24 cellular contexts compared by ENCODE assay signal in genomic region chr11:589798-590197, GRCh38. TPM values are rescaled to one million over a fixed set of nuclear protein-coding genes. Genes with fewer than 3 reads are reported as not detected.
A peak's percentile ranks its signal among the peaks of the same experiment; 100 is the strongest.
DNase-seq lines count a peak whose midpoint lies in the region; ATAC-seq, FAIRE-seq and TF ChIP-seq lines count a peak whose summit lies in the region.
"Had no signal": no experiment of that assay in that cellular context is flagged by ENCODE, and none has a peak within 500 bp of the region (broad histone marks: within the 10 kb centered on the region; RNA-seq: fewer than 3 reads in every experiment).

No MANE protein-coding gene starts in this region.

- peak overlapping the region; percentile 99 for H3K27ac Mint-ChIP-seq in activated CD4-positive, alpha-beta memory T cell treated with anti-CD3 and anti-CD28 coated beads, Interleukin-2, amount 10 ng/mL, durations not matched to agents 7 days and 5 days
- H3K27ac Mint-ChIP-seq in activated CD4-positive, alpha-beta memory T cell treated with anti-CD3 and anti-CD28 coated beads for 36 hours = no peak overlapping the region
- H3K27ac Mint-ChIP-seq in effector memory CD8-positive, alpha-beta T cell = peak overlapping the region; percentile 59 to 67
- peak overlapping the region; percentile 44 for H3K27ac Mint-ChIP-seq in stimulated activated naive B cell treated with anti-CD40 and anti-IgM and Interleukin-4, amounts not matched to agents 10 μg/mL and 1 μg/mL and 100 μg/mL, for 72 hours
- H3K27ac Mint-ChIP-seq: HFFc6 had no signal

- H3K4me1 ChIP-seq in HepG2 (ENCODE audit: insufficient read depth, low read length) (peaks cover 53% of the 10 kb centered on the region), right lobe of liver (peaks cover 0 to 32% (median 20%) of the 10 kb centered on the region in 4 donors), upper lobe of right lung (no peaks in the 10 kb centered on the region)
- H3K4me1 ChIP-seq: BLaER1, SJSA1 had no signal

- TF ChIP-seq POLR2A in HepG2 (IDR thresholded peaks at IDR 0.05; ENCODE audit: insufficient read depth in 1 of 2, low read depth in 2 of 2, low read length in 2 of 2) (no peak), right lobe of liver (IDR thresholded peaks at IDR 0.05) (no peak)

- POLR2A ChIA-PET in activated CD4-positive, alpha-beta memory T cell treated with anti-CD3 and anti-CD28 coated beads, Interleukin-2, amount 10 ng/mL, durations not matched to agents 7 days and 5 days (lab: Charles Lee) = interaction anchor here (1.2 to 1.5 kb wide), 2 partner anchors 25 to 136 kb away, joined by 3 to 4 read pairs; no protein-coding TSS in a partner anchor
- POLR2A ChIA-PET in activated CD4-positive, alpha-beta memory T cell treated with anti-CD3 and anti-CD28 coated beads for 36 hours (lab: Charles Lee) = no interaction called here
- POLR2A ChIA-PET in HepG2 (lab: Yijun Ruan, JAX) = no interaction called here

- H3K9me3 ChIP-seq in HepG2 (ENCODE audit: low read length) (no peaks in the 10 kb centered on the region), right lobe of liver (no peaks in the 10 kb centered on the region), upper lobe of right lung (no peaks in the 10 kb centered on the region)
- H3K9me3 ChIP-seq: BLaER1, SJSA1 had no signal

- peaks cover 34% of the 10 kb centered on the region for H3K4me1 Mint-ChIP-seq in activated CD4-positive, alpha-beta memory T cell treated with anti-CD3 and anti-CD28 coated beads, Interleukin-2, amount 10 ng/mL, durations not matched to agents 7 days and 5 days
- H3K4me1 Mint-ChIP-seq in activated CD4-positive, alpha-beta memory T cell treated with anti-CD3 and anti-CD28 coated beads for 36 hours (ENCODE audit: low read depth) = peaks cover 18% of the 10 kb centered on the region
- H3K4me1 Mint-ChIP-seq in effector memory CD8-positive, alpha-beta T cell (ENCODE audit: low read depth in 2 of 2) = peaks cover 16 to 27% of the 10 kb centered on the region in 2 donors
- peaks cover 0 to 2% of the 10 kb centered on the region in 2 donors for H3K4me1 Mint-ChIP-seq in stimulated activated naive B cell treated with anti-CD40 and anti-IgM and Interleukin-4, amounts not matched to agents 10 μg/mL and 1 μg/mL and 100 μg/mL, for 72 hours

- H3K4me3 Mint-ChIP-seq in activated CD4-positive, alpha-beta memory T cell treated with anti-CD3 and anti-CD28 coated beads, Interleukin-2, amount 10 ng/mL, durations not matched to agents 7 days and 5 days = no peak overlapping the region
- no peak overlapping the region for H3K4me3 Mint-ChIP-seq in activated CD4-positive, alpha-beta memory T cell treated with anti-CD3 and anti-CD28 coated beads for 36 hours
- H3K4me3 Mint-ChIP-seq in effector memory CD8-positive, alpha-beta T cell = no peak overlapping the region
- H3K4me3 Mint-ChIP-seq in stimulated activated naive B cell treated with anti-CD40 and anti-IgM and Interleukin-4, amounts not matched to agents 10 μg/mL and 1 μg/mL and 100 μg/mL, for 72 hours = no peak overlapping the region
- H3K4me3 Mint-ChIP-seq: CD8-positive, alpha-beta memory T cell; HFFc6 had no signal

- peaks cover 27% of the 10 kb centered on the region for H4K20me1 ChIP-seq in HepG2 (ENCODE audit: insufficient read depth, low read length)

- H3K36me3 ChIP-seq in HepG2 (replicated peaks in 1 of 2; ENCODE audit: control insufficient read depth in 1 of 2, insufficient read depth in 2 of 2, low read length in 2 of 2) = peaks cover 37 to 72% of the 10 kb centered on the region in 2 experiments
- H3K36me3 ChIP-seq in right lobe of liver = peaks cover 0 to 70% (median 27%) of the 10 kb centered on the region in 4 donors
- H3K36me3 ChIP-seq in upper lobe of right lung = peaks cover 81% of the 10 kb centered on the region

- CTCF ChIA-PET in activated CD4-positive, alpha-beta memory T cell treated with anti-CD3 and anti-CD28 coated beads, Interleukin-2, amount 10 ng/mL, durations not matched to agents 7 days and 5 days (lab: Charles Lee) = no interaction called here
- CTCF ChIA-PET in activated CD4-positive, alpha-beta memory T cell treated with anti-CD3 and anti-CD28 coated beads for 36 hours (lab: Charles Lee) = no interaction called here
- CTCF ChIA-PET in HepG2 (lab: Yijun Ruan, JAX; ENCODE audit: low intra/inter-chr PET ratio, low total read pairs) = no interaction called here

- H3K27ac ChIP-seq in HepG2 (ENCODE audit: extremely low read length, insufficient read depth, low read length) (no peak overlapping the region), right lobe of liver (no peak overlapping the region), upper lobe of right lung (no peak overlapping the region)
- H3K27ac ChIP-seq: 22Rv1, BLaER1, KMS-11, SJSA1 had no signal

- H3K9me3 Mint-ChIP-seq in activated CD4-positive, alpha-beta memory T cell treated with anti-CD3 and anti-CD28 coated beads, Interleukin-2, amount 10 ng/mL, durations not matched to agents 7 days and 5 days = no peaks in the 10 kb centered on the region
- H3K9me3 Mint-ChIP-seq in activated CD4-positive, alpha-beta memory T cell treated with anti-CD3 and anti-CD28 coated beads for 36 hours = no peaks in the 10 kb centered on the region
- no peaks in the 10 kb centered on the region for H3K9me3 Mint-ChIP-seq in effector memory CD8-positive, alpha-beta T cell
- no peaks in the 10 kb centered on the region for H3K9me3 Mint-ChIP-seq in stimulated activated naive B cell treated with anti-CD40 and anti-IgM and Interleukin-4, amounts not matched to agents 10 μg/mL and 1 μg/mL and 100 μg/mL, for 72 hours
- H3K9me3 Mint-ChIP-seq: CD8-positive, alpha-beta memory T cell; HFFc6 had no signal

- WGBS in HepG2 (ENCODE audit: low lambda C conversion rate) = 96% methylated on average over 26 of the region's 26 CpGs
- WGBS in right lobe of liver (ENCODE audit: insufficient coverage, low coverage, low lambda C conversion rate, missing lambda C conversion rate) = 86% methylated on average over 14 of the region's 26 CpGs

- no peak overlapping the region for H3K9ac ChIP-seq in HepG2 (ENCODE audit: insufficient read depth, low read depth, low read length)
- H3K9ac ChIP-seq: BLaER1, KMS-11 had no signal

- TF ChIP-seq CTCF in HepG2 (CRISPR knock-in tag; IDR thresholded peaks at IDR 0.05) = no peak
- no peak for TF ChIP-seq CTCF in right lobe of liver (IDR thresholded peaks at IDR 0.05)
- TF ChIP-seq CTCF in upper lobe of right lung (IDR thresholded peaks at IDR 0.05) = no peak

- no peak for TF ChIP-seq RAD21 in HepG2 (CRISPR knock-in tag; IDR thresholded peaks at IDR 0.05)

- DNase-seq in activated CD4-positive, alpha-beta memory T cell treated with anti-CD3 and anti-CD28 coated beads, Interleukin-2, amount 10 ng/mL, durations not matched to agents 7 days and 5 days = no peak
- DNase-seq in activated CD4-positive, alpha-beta memory T cell treated with anti-CD3 and anti-CD28 coated beads for 36 hours = no peak
- no peak for DNase-seq in HepG2 (ENCODE audit: low spot score)
- DNase-seq in right lobe of liver = no peak
- DNase-seq in effector memory CD8-positive, alpha-beta T cell = no peak
- DNase-seq in stimulated activated naive B cell treated with anti-CD40 and anti-IgM and Interleukin-4, amounts not matched to agents 10 μg/mL and 1 μg/mL and 100 μg/mL, for 72 hours = no peak
- DNase-seq in upper lobe of right lung = no peak
- DNase-seq: ACHN; CD8-positive, alpha-beta memory T cell; DMS53; GDM1; HFFc6; NCI-H1105; NCI-H146; NCI-H2081; NCI-H446; NCI-H526 treated with DMSO at 0.1 percent for 48 hours had no signal

- TF ChIP-seq EP300 in HepG2 (IDR thresholded peaks at IDR 0.05; ENCODE audit: low read depth in 2 of 2, low read length in 2 of 2) = no peak
- no peak for TF ChIP-seq EP300 in HepG2 (CRISPR knock-in tag; IDR thresholded peaks at IDR 0.05; ENCODE audit: borderline replicate concordance)

- no peaks in the 10 kb centered on the region for H3K27me3 Mint-ChIP-seq in activated CD4-positive, alpha-beta memory T cell treated with anti-CD3 and anti-CD28 coated beads, Interleukin-2, amount 10 ng/mL, durations not matched to agents 7 days and 5 days
- no peaks in the 10 kb centered on the region for H3K27me3 Mint-ChIP-seq in activated CD4-positive, alpha-beta memory T cell treated with anti-CD3 and anti-CD28 coated beads for 36 hours
- no peaks in the 10 kb centered on the region for H3K27me3 Mint-ChIP-seq in effector memory CD8-positive, alpha-beta T cell
- H3K27me3 Mint-ChIP-seq in stimulated activated naive B cell treated with anti-CD40 and anti-IgM and Interleukin-4, amounts not matched to agents 10 μg/mL and 1 μg/mL and 100 μg/mL, for 72 hours = no peaks in the 10 kb centered on the region
- H3K27me3 Mint-ChIP-seq: CD8-positive, alpha-beta memory T cell had no signal

- no TSS peak for BruUV-seq in HepG2 (replicated peaks; lab: Mats Ljungman, UMichigan)

- H3K36me3 Mint-ChIP-seq in activated CD4-positive, alpha-beta memory T cell treated with anti-CD3 and anti-CD28 coated beads, Interleukin-2, amount 10 ng/mL, durations not matched to agents 7 days and 5 days (ENCODE audit: low read depth) = peaks cover 69% of the 10 kb centered on the region
- H3K36me3 Mint-ChIP-seq in activated CD4-positive, alpha-beta memory T cell treated with anti-CD3 and anti-CD28 coated beads for 36 hours = peaks cover 44% of the 10 kb centered on the region
- H3K36me3 Mint-ChIP-seq in effector memory CD8-positive, alpha-beta T cell (ENCODE audit: insufficient read depth) = peaks cover 81% of the 10 kb centered on the region
- H3K36me3 Mint-ChIP-seq in stimulated activated naive B cell treated with anti-CD40 and anti-IgM and Interleukin-4, amounts not matched to agents 10 μg/mL and 1 μg/mL and 100 μg/mL, for 72 hours = peaks cover 53 to 59% of the 10 kb centered on the region in 2 donors

- no peak for ATAC-seq in HepG2
- no peak for ATAC-seq in right lobe of liver
- ATAC-seq in effector memory CD8-positive, alpha-beta T cell (replicated peaks) = no peak
- ATAC-seq in stimulated activated naive B cell treated with anti-CD40 and anti-IgM and Interleukin-4, amounts not matched to agents 10 μg/mL and 1 μg/mL and 100 μg/mL, for 72 hours (replicated peaks) = no peak
- no peak for ATAC-seq in HG02588 (IDR thresholded peaks at IDR 0.05; ENCODE audit: unreplicated experiment)
- no peak for ATAC-seq in upper lobe of right lung
- ATAC-seq: Right ventricle myocardium inferior had no signal

- H3K4me2 ChIP-seq in HepG2 (ENCODE audit: low read depth, low read length) = no peak overlapping the region
- H3K4me2 ChIP-seq: BLaER1, KMS-11 had no signal

- FAIRE-seq in HepG2 (lab: Jason Lieb, UNC) = no peak
- FAIRE-seq: H54 had no signal

- no peak overlapping the region for H2AFZ ChIP-seq in HepG2 (ENCODE audit: low read length)

- H3K4me3 ChIP-seq in HepG2 (replicated peaks in 1 of 3; ENCODE audit: insufficient read depth in 1 of 3, low read depth in 2 of 3, low read length in 3 of 3) (no peak overlapping the region), right lobe of liver (no peak overlapping the region), upper lobe of right lung (no peak overlapping the region)
- H3K4me3 ChIP-seq: BLaER1, SJSA1 had no signal

- no peaks in the 10 kb centered on the region for H3K27me3 ChIP-seq in HepG2 (ENCODE audit: control insufficient read depth in 1 of 2, insufficient read depth in 2 of 2, low read length in 2 of 2)
- H3K27me3 ChIP-seq in right lobe of liver = no peaks in the 10 kb centered on the region
- no peaks in the 10 kb centered on the region for H3K27me3 ChIP-seq in upper lobe of right lung
- H3K27me3 ChIP-seq: BLaER1, SJSA1 had no signal

- intact Hi-C loops in activated CD4-positive, alpha-beta memory T cell treated with anti-CD3 and anti-CD28 coated beads for 36 hours (cut with micrococcal nuclease) = no loop called here
- intact Hi-C loops in HepG2 (cut with micrococcal nuclease; ENCODE audit: unreplicated experiment) = no loop called here
- intact Hi-C loops in right lobe of liver (cut with DNase I) = no loop called here
- intact Hi-C loops in upper lobe of right lung (cut with DNase I) = no loop called here

- peaks cover 29% of the 10 kb centered on the region for H3K79me2 ChIP-seq in HepG2 (ENCODE audit: insufficient read depth, low read length)

- in situ Hi-C loops in HepG2 (cut with HindIII; ENCODE audit: extremely low pct_ligation_motif_present, low pct_unique_long_range_greater_than_20kb) = no loop called here

RNA-seq across cellular contexts. Expression of gene PHRF1, which starts 13.5 kb away (rescaled TPM):
- total RNA-seq in activated CD4-positive, alpha-beta memory T cell treated with anti-CD3 and anti-CD28 coated beads, Interleukin-2, amount 10 ng/mL, durations not matched to agents 7 days and 5 days = 10 to 100 TPM; 38.7 to 39.1 TPM
- total RNA-seq in activated CD4-positive, alpha-beta memory T cell treated with anti-CD3 and anti-CD28 coated beads for 36 hours = 10 to 100 TPM; 32.4 to 33.5 TPM
- total RNA-seq in HepG2 (2016; rRNA removed; fragmentation: Illumina TruSeq; extraction: Trizol) (13.7 and 16.7 TPM in 2 replicates), right lobe of liver (10 to 100 TPM; 15.4 to 21.9 (median 20.3) TPM), upper lobe of right lung (31.0 TPM)
- total RNA-seq in HepG2 (2016; cell fraction: cytosol; rRNA removed; fragmentation: Illumina TruSeq; extraction: Trizol; ENCODE audit: low read depth) = 7.4 and 7.9 TPM in 2 replicates
- 10.7 and 17.0 TPM in 2 replicates for total RNA-seq in HepG2 (2016; cell fraction: insoluble cytoplasmic fraction; rRNA removed; fragmentation: Illumina TruSeq; extraction: Trizol)
- 5.1 and 6.1 TPM in 2 replicates for total RNA-seq in HepG2 (2016; cell fraction: membrane; rRNA removed; fragmentation: Illumina TruSeq; extraction: Trizol)
- total RNA-seq in HepG2 (2016; cell fraction: nucleus; rRNA removed; fragmentation: Illumina TruSeq; extraction: Trizol) = 10.8 and 14.2 TPM in 2 replicates
- 8.2 and 11.2 TPM in 2 replicates for polyA plus RNA-seq in HepG2 (2011; rRNA removed)
- 4.8 and 7.0 TPM in 2 replicates for polyA plus RNA-seq in HepG2 (2011; cell fraction: cytosol; rRNA removed)
- polyA plus RNA-seq in HepG2 (2011; cell fraction: nucleus; rRNA removed) = 30.1 and 30.7 TPM in 2 replicates
- polyA plus RNA-seq in HepG2 (2012) = 7.4 and 8.1 TPM in 2 replicates
- 1.6 and 1.8 TPM in 2 replicates for polyA plus RNA-seq in HepG2 (2016; cell fraction: cytosol; fragmentation: Illumina TruSeq; extraction: Trizol; ENCODE audit: low read depth)
- polyA plus RNA-seq in HepG2 (2016; cell fraction: insoluble cytoplasmic fraction; fragmentation: Illumina TruSeq; extraction: Trizol; ENCODE audit: low read depth) = 10.7 and 13.7 TPM in 2 replicates
- 2.1 and 2.5 TPM in 2 replicates for polyA plus RNA-seq in HepG2 (2016; cell fraction: membrane; fragmentation: Illumina TruSeq; extraction: Trizol; ENCODE audit: low read depth)
- 25.7 and 27.7 TPM in 2 replicates for polyA plus RNA-seq in HepG2 (2016; cell fraction: nucleus; fragmentation: Illumina TruSeq; extraction: Trizol; ENCODE audit: insufficient read depth, low read depth)
- polyA minus RNA-seq in HepG2 (2011; rRNA and poly(A)+ RNA removed; ENCODE audit: low replicate concordance) = 13.6 and 18.7 TPM in 2 replicates
- 7.8 and 7.9 TPM in 2 replicates for polyA minus RNA-seq in HepG2 (2011; cell fraction: cytosol; rRNA and poly(A)+ RNA removed)
- polyA minus RNA-seq in HepG2 (2011; cell fraction: nucleus; rRNA and poly(A)+ RNA removed) = 17.4 and 19.9 TPM in 2 replicates

RNA-seq across cellular contexts. Expression of gene IRF7, which starts 26.0 kb away (rescaled TPM):
- 100 to 1,000 TPM; 220 to 221 TPM for total RNA-seq in activated CD4-positive, alpha-beta memory T cell treated with anti-CD3 and anti-CD28 coated beads, Interleukin-2, amount 10 ng/mL, durations not matched to agents 7 days and 5 days
- 10 to 100 TPM; 79.9 to 80.7 TPM for total RNA-seq in activated CD4-positive, alpha-beta memory T cell treated with anti-CD3 and anti-CD28 coated beads for 36 hours
- not detected in 2 replicates for total RNA-seq in HepG2 (2016; rRNA removed; fragmentation: Illumina TruSeq; extraction: Trizol)
- not detected in 2 replicates for total RNA-seq in HepG2 (2016; cell fraction: cytosol; rRNA removed; fragmentation: Illumina TruSeq; extraction: Trizol; ENCODE audit: low read depth)
- not detected in 2 replicates for total RNA-seq in HepG2 (2016; cell fraction: insoluble cytoplasmic fraction; rRNA removed; fragmentation: Illumina TruSeq; extraction: Trizol)
- not detected in 2 replicates for total RNA-seq in HepG2 (2016; cell fraction: membrane; rRNA removed; fragmentation: Illumina TruSeq; extraction: Trizol)
- total RNA-seq in HepG2 (2016; cell fraction: nucleus; rRNA removed; fragmentation: Illumina TruSeq; extraction: Trizol) = not detected in 2 replicates
- 0.04 TPM in 1 of 2 replicates, not detected in the other for polyA plus RNA-seq in HepG2 (2011; rRNA removed)
- polyA plus RNA-seq in HepG2 (2011; cell fraction: cytosol; rRNA removed) = 0.03 TPM in 1 of 2 replicates, not detected in the other
- 0.47 and 0.69 TPM in 2 replicates for polyA plus RNA-seq in HepG2 (2011; cell fraction: nucleus; rRNA removed)
- 0.42 and 0.91 TPM in 2 replicates for polyA plus RNA-seq in HepG2 (2012)
- not detected in 2 replicates for polyA plus RNA-seq in HepG2 (2016; cell fraction: cytosol; fragmentation: Illumina TruSeq; extraction: Trizol; ENCODE audit: low read depth)
- not detected in 2 replicates for polyA plus RNA-seq in HepG2 (2016; cell fraction: insoluble cytoplasmic fraction; fragmentation: Illumina TruSeq; extraction: Trizol; ENCODE audit: low read depth)
- not detected in 2 replicates for polyA plus RNA-seq in HepG2 (2016; cell fraction: membrane; fragmentation: Illumina TruSeq; extraction: Trizol; ENCODE audit: low read depth)
- not detected in 2 replicates for polyA plus RNA-seq in HepG2 (2016; cell fraction: nucleus; fragmentation: Illumina TruSeq; extraction: Trizol; ENCODE audit: insufficient read depth, low read depth)
- polyA minus RNA-seq in HepG2 (2011; rRNA and poly(A)+ RNA removed; ENCODE audit: low replicate concordance) = 3.8 TPM in 1 of 2 replicates, not detected in the other
- not detected in 2 replicates for polyA minus RNA-seq in HepG2 (2011; cell fraction: cytosol; rRNA and poly(A)+ RNA removed)
- not detected in 2 replicates for polyA minus RNA-seq in HepG2 (2011; cell fraction: nucleus; rRNA and poly(A)+ RNA removed)
- total RNA-seq in right lobe of liver = 10 to 100 TPM; 27.3 to 72.8 (median 47.7) TPM
- 56.2 TPM for total RNA-seq in upper lobe of right lung

RNA-seq across cellular contexts. Expression of gene RASSF7, which starts 29.0 kb away (rescaled TPM):
- total RNA-seq in activated CD4-positive, alpha-beta memory T cell treated with anti-CD3 and anti-CD28 coated beads, Interleukin-2, amount 10 ng/mL, durations not matched to agents 7 days and 5 days = 10 to 100 TPM; 32.7 to 32.8 TPM
- 10 to 100 TPM; 18.8 to 21.9 TPM for total RNA-seq in activated CD4-positive, alpha-beta memory T cell treated with anti-CD3 and anti-CD28 coated beads for 36 hours
- total RNA-seq in HepG2 (2016; rRNA removed; fragmentation: Illumina TruSeq; extraction: Trizol) (13.1 and 20.2 TPM in 2 replicates), right lobe of liver (10 to 100 TPM; 20.5 to 61.1 (median 39.5) TPM), upper lobe of right lung (76.7 TPM)
- total RNA-seq in HepG2 (2016; cell fraction: cytosol; rRNA removed; fragmentation: Illumina TruSeq; extraction: Trizol; ENCODE audit: low read depth) = 5.4 and 5.7 TPM in 2 replicates
- 13.3 and 19.7 TPM in 2 replicates for total RNA-seq in HepG2 (2016; cell fraction: insoluble cytoplasmic fraction; rRNA removed; fragmentation: Illumina TruSeq; extraction: Trizol)
- total RNA-seq in HepG2 (2016; cell fraction: membrane; rRNA removed; fragmentation: Illumina TruSeq; extraction: Trizol) = 10.8 and 11.9 TPM in 2 replicates
- total RNA-seq in HepG2 (2016; cell fraction: nucleus; rRNA removed; fragmentation: Illumina TruSeq; extraction: Trizol) = 16.7 and 17.2 TPM in 2 replicates
- 28.6 and 36.4 TPM in 2 replicates for polyA plus RNA-seq in HepG2 (2011; rRNA removed)
- polyA plus RNA-seq in HepG2 (2011; cell fraction: cytosol; rRNA removed) = 22.3 and 49.0 TPM in 2 replicates
- polyA plus RNA-seq in HepG2 (2011; cell fraction: nucleus; rRNA removed) = 139 and 165 TPM in 2 replicates
- 8.9 and 12.6 TPM in 2 replicates for polyA plus RNA-seq in HepG2 (2012)
- polyA plus RNA-seq in HepG2 (2016; cell fraction: cytosol; fragmentation: Illumina TruSeq; extraction: Trizol; ENCODE audit: low read depth) = 4.7 and 6.0 TPM in 2 replicates
- polyA plus RNA-seq in HepG2 (2016; cell fraction: insoluble cytoplasmic fraction; fragmentation: Illumina TruSeq; extraction: Trizol; ENCODE audit: low read depth) = 12.3 and 15.9 TPM in 2 replicates
- polyA plus RNA-seq in HepG2 (2016; cell fraction: membrane; fragmentation: Illumina TruSeq; extraction: Trizol; ENCODE audit: low read depth) = 5.9 and 7.2 TPM in 2 replicates
- 32.6 and 40.7 TPM in 2 replicates for polyA plus RNA-seq in HepG2 (2016; cell fraction: nucleus; fragmentation: Illumina TruSeq; extraction: Trizol; ENCODE audit: insufficient read depth, low read depth)
- polyA minus RNA-seq in HepG2 (2011; rRNA and poly(A)+ RNA removed; ENCODE audit: low replicate concordance) = 6.7 and 39.4 TPM in 2 replicates
- polyA minus RNA-seq in HepG2 (2011; cell fraction: cytosol; rRNA and poly(A)+ RNA removed) = 10.4 and 10.9 TPM in 2 replicates
- 15.2 and 17.9 TPM in 2 replicates for polyA minus RNA-seq in HepG2 (2011; cell fraction: nucleus; rRNA and poly(A)+ RNA removed)

RNA-seq across cellular contexts. Expression of gene LMNTD2, which starts 29.3 kb away (rescaled TPM):
- total RNA-seq in activated CD4-positive, alpha-beta memory T cell treated with anti-CD3 and anti-CD28 coated beads, Interleukin-2, amount 10 ng/mL, durations not matched to agents 7 days and 5 days = 1 to 10 TPM; 2.5 to 3.2 TPM
- 1 to 10 TPM; 3.1 to 3.9 TPM for total RNA-seq in activated CD4-positive, alpha-beta memory T cell treated with anti-CD3 and anti-CD28 coated beads for 36 hours
- 0.25 and 1.1 TPM in 2 replicates for total RNA-seq in HepG2 (2016; rRNA removed; fragmentation: Illumina TruSeq; extraction: Trizol)
- total RNA-seq in HepG2 (2016; cell fraction: cytosol; rRNA removed; fragmentation: Illumina TruSeq; extraction: Trizol; ENCODE audit: low read depth) = 0.40 and 0.44 TPM in 2 replicates
- total RNA-seq in HepG2 (2016; cell fraction: insoluble cytoplasmic fraction; rRNA removed; fragmentation: Illumina TruSeq; extraction: Trizol) = 0.45 and 1.1 TPM in 2 replicates
- 0.79 and 1.3 TPM in 2 replicates for total RNA-seq in HepG2 (2016; cell fraction: membrane; rRNA removed; fragmentation: Illumina TruSeq; extraction: Trizol)
- total RNA-seq in HepG2 (2016; cell fraction: nucleus; rRNA removed; fragmentation: Illumina TruSeq; extraction: Trizol) = 1.3 and 1.7 TPM in 2 replicates
- polyA plus RNA-seq in HepG2 (2011; rRNA removed) = 3.1 and 3.6 TPM in 2 replicates
- polyA plus RNA-seq in HepG2 (2011; cell fraction: cytosol; rRNA removed) = 1.1 and 2.2 TPM in 2 replicates
- 50.0 and 60.4 TPM in 2 replicates for polyA plus RNA-seq in HepG2 (2011; cell fraction: nucleus; rRNA removed)
- 1.3 and 1.4 TPM in 2 replicates for polyA plus RNA-seq in HepG2 (2012)
- 0.53 and 0.78 TPM in 2 replicates for polyA plus RNA-seq in HepG2 (2016; cell fraction: cytosol; fragmentation: Illumina TruSeq; extraction: Trizol; ENCODE audit: low read depth)
- polyA plus RNA-seq in HepG2 (2016; cell fraction: insoluble cytoplasmic fraction; fragmentation: Illumina TruSeq; extraction: Trizol; ENCODE audit: low read depth) = 0.42 and 0.68 TPM in 2 replicates
- polyA plus RNA-seq in HepG2 (2016; cell fraction: membrane; fragmentation: Illumina TruSeq; extraction: Trizol; ENCODE audit: low read depth) = 0.96 and 1.2 TPM in 2 replicates
- polyA plus RNA-seq in HepG2 (2016; cell fraction: nucleus; fragmentation: Illumina TruSeq; extraction: Trizol; ENCODE audit: insufficient read depth, low read depth) = 3.7 and 5.0 TPM in 2 replicates
- polyA minus RNA-seq in HepG2 (2011; rRNA and poly(A)+ RNA removed; ENCODE audit: low replicate concordance) = 0.51 and 0.96 TPM in 2 replicates
- polyA minus RNA-seq in HepG2 (2011; cell fraction: cytosol; rRNA and poly(A)+ RNA removed) = 0.88 and 1.4 TPM in 2 replicates
- 2.6 and 3.1 TPM in 2 replicates for polyA minus RNA-seq in HepG2 (2011; cell fraction: nucleus; rRNA and poly(A)+ RNA removed)
- 10 to 100 TPM in 1 of 6 experiments, 1 to 10 TPM in 5; 4.7 to 14.7 (median 7.9) TPM for total RNA-seq in right lobe of liver
- 5.9 TPM for total RNA-seq in upper lobe of right lung

RNA-seq across cellular contexts. Expression of gene CDHR5, which starts 35.0 kb away (rescaled TPM):
- not detected for total RNA-seq in activated CD4-positive, alpha-beta memory T cell treated with anti-CD3 and anti-CD28 coated beads, Interleukin-2, amount 10 ng/mL, durations not matched to agents 7 days and 5 days
- total RNA-seq in activated CD4-positive, alpha-beta memory T cell treated with anti-CD3 and anti-CD28 coated beads for 36 hours = not detected
- 0.21 and 0.46 TPM in 2 replicates for total RNA-seq in HepG2 (2016; rRNA removed; fragmentation: Illumina TruSeq; extraction: Trizol)
- total RNA-seq in HepG2 (2016; cell fraction: cytosol; rRNA removed; fragmentation: Illumina TruSeq; extraction: Trizol; ENCODE audit: low read depth) = 0.09 TPM in 1 of 2 replicates, not detected in the other
- 0.52 TPM in 1 of 2 replicates, not detected in the other for total RNA-seq in HepG2 (2016; cell fraction: insoluble cytoplasmic fraction; rRNA removed; fragmentation: Illumina TruSeq; extraction: Trizol)
- total RNA-seq in HepG2 (2016; cell fraction: membrane; rRNA removed; fragmentation: Illumina TruSeq; extraction: Trizol) = 0.25 and 0.52 TPM in 2 replicates
- 0.65 and 0.72 TPM in 2 replicates for total RNA-seq in HepG2 (2016; cell fraction: nucleus; rRNA removed; fragmentation: Illumina TruSeq; extraction: Trizol)
- 0.68 and 0.71 TPM in 2 replicates for polyA plus RNA-seq in HepG2 (2011; rRNA removed)
- polyA plus RNA-seq in HepG2 (2011; cell fraction: cytosol; rRNA removed) = 0.19 and 0.67 TPM in 2 replicates
- 1.8 and 3.5 TPM in 2 replicates for polyA plus RNA-seq in HepG2 (2011; cell fraction: nucleus; rRNA removed)
- polyA plus RNA-seq in HepG2 (2012) = 0.37 and 0.71 TPM in 2 replicates
- 0.06 and 0.12 TPM in 2 replicates for polyA plus RNA-seq in HepG2 (2016; cell fraction: cytosol; fragmentation: Illumina TruSeq; extraction: Trizol; ENCODE audit: low read depth)
- 0.70 and 0.90 TPM in 2 replicates for polyA plus RNA-seq in HepG2 (2016; cell fraction: insoluble cytoplasmic fraction; fragmentation: Illumina TruSeq; extraction: Trizol; ENCODE audit: low read depth)
- polyA plus RNA-seq in HepG2 (2016; cell fraction: membrane; fragmentation: Illumina TruSeq; extraction: Trizol; ENCODE audit: low read depth) = 0.11 and 0.40 TPM in 2 replicates
- polyA plus RNA-seq in HepG2 (2016; cell fraction: nucleus; fragmentation: Illumina TruSeq; extraction: Trizol; ENCODE audit: insufficient read depth, low read depth) = 3.1 and 3.6 TPM in 2 replicates
- 0.62 TPM in 1 of 2 replicates, not detected in the other for polyA minus RNA-seq in HepG2 (2011; rRNA and poly(A)+ RNA removed; ENCODE audit: low replicate concordance)
- polyA minus RNA-seq in HepG2 (2011; cell fraction: cytosol; rRNA and poly(A)+ RNA removed) = 0.40 TPM in 1 of 2 replicates, not detected in the other
- 0.26 and 0.75 TPM in 2 replicates for polyA minus RNA-seq in HepG2 (2011; cell fraction: nucleus; rRNA and poly(A)+ RNA removed)
- 100 to 1,000 TPM in 2 of 6 experiments, 10 to 100 TPM in 4; 59.4 to 162 (median 80.7) TPM for total RNA-seq in right lobe of liver
- not detected for total RNA-seq in upper lobe of right lung
- total RNA-seq: CD8-positive, alpha-beta memory T cell; HFFc6; Right ventricle myocardium inferior; SJSA1 had no signal
- polyA plus RNA-seq: CD8-positive, alpha-beta memory T cell had no signal

Comparison
In these comparisons a context has a peak if more than half of its experiments do, and no peak if none do; other contexts are left out.
1. RNA of gene IRF7, which starts 26.0 kb away (total RNA-seq): 220 to 221 TPM in activated CD4-positive, alpha-beta memory T cell treated with anti-CD3 and anti-CD28 coated beads, Interleukin-2, amount 10 ng/mL, durations not matched to agents 7 days and 5 days, 79.9 to 80.7 TPM in activated CD4-positive, alpha-beta memory T cell treated with anti-CD3 and anti-CD28 coated beads for 36 hours, 27.3 to 72.8 TPM in right lobe of liver and 56.2 TPM in upper lobe of right lung (single experiment); not detected in HepG2; every median in the first group is over 10 times any median in the second.